ENCODE assay signal across 10 cellular contexts in genomic region chr3:114745322-114746240, GRCh38.
A peak's percentile ranks its signal among the peaks of the same experiment; 100 is the strongest.
DNase-seq lines count a peak whose midpoint lies in the region; ATAC-seq and TF ChIP-seq lines count a peak whose summit lies in the region.
"Had no signal": no experiment of that assay in that cellular context is flagged by ENCODE, and none has a peak within 500 bp of the region (broad histone marks: within the 10 kb centered on the region; RNA-seq: fewer than 3 reads in every experiment).

No MANE protein-coding gene starts in this region.

- no peaks in the 10 kb centered on the region for H3K9me3 ChIP-seq in OCI-LY3 (ENCODE audit: insufficient read depth, low read length)
- H3K9me3 ChIP-seq in psoas muscle = no peaks in the 10 kb centered on the region

- intact Hi-C loops in psoas muscle (cut with DNase I) = no loop called here

- H3K4me1 ChIP-seq in OCI-LY3 (ENCODE audit: low read length) = peaks cover 34% of the 10 kb centered on the region
- peaks cover 13% of the 10 kb centered on the region for H3K4me1 ChIP-seq in psoas muscle

- no peak overlapping the region for H3K27ac Mint-ChIP-seq in endothelial cell (ENCODE audit: unreplicated experiment)

- H3K4me1 Mint-ChIP-seq in endothelial cell (ENCODE audit: unreplicated experiment) = peaks cover 16% of the 10 kb centered on the region

- peak overlapping the region; percentile 91; the same call in 1 of the 2 replicates for H2AFZ ChIP-seq in OCI-LY3 (ENCODE audit: low read depth, low read length)

- peak overlapping the region; percentile 79 for H3K4me2 ChIP-seq in OCI-LY3 (ENCODE audit: low read length)

- no peaks in the 10 kb centered on the region for H3K79me2 ChIP-seq in OCI-LY3 (ENCODE audit: low read length)

- TF ChIP-seq CTCF in OCI-LY3 (IDR thresholded peaks at IDR 0.05; ENCODE audit: low read depth, low read length) (no peak), foreskin fibroblast (IDR thresholded peaks at IDR 0.05; ENCODE audit: low read depth, low read length) (no peak), psoas muscle (IDR thresholded peaks at IDR 0.05) (no peak), endothelial cell (IDR thresholded peaks at IDR 0.05; ENCODE audit: unreplicated experiment) (no peak)

- no peaks in the 10 kb centered on the region for H3K36me3 Mint-ChIP-seq in endothelial cell (ENCODE audit: low read depth, unreplicated experiment)

- DNase-seq in DMS53 treated with DMSO at 0.1 percent for 48 hours (lab: John Stamatoyannopoulos, UW; ENCODE audit: unreplicated experiment) = peak; percentile 78
- peak; percentile 73 to 89 for DNase-seq in foreskin fibroblast
- no peak for DNase-seq in psoas muscle
- no peak for DNase-seq in endothelial cell (ENCODE audit: low spot score)
- DNase-seq in activated gamma-delta T cell treated with Interleukin-2 at 50 U/mL for 16 hours = no peak
- DNase-seq in D341Med (ENCODE audit: low spot score) = no peak
- DNase-seq: activated CD8-positive, alpha-beta T cell treated with anti-CD3 and anti-CD28 coated beads, Interleukin-2, amount 10 ng/mL, durations not matched to agents 7 days and 5 days had no signal

- ATAC-seq in psoas muscle (peak in 2 of 4 donors; percentile 38 to 69), GM21515 (IDR thresholded peaks at IDR 0.05; ENCODE audit: unreplicated experiment) (no peak)

- H3K27me3 ChIP-seq in OCI-LY3 (ENCODE audit: low read depth, low read length) = no peaks in the 10 kb centered on the region
- H3K27me3 ChIP-seq in psoas muscle (ENCODE audit: insufficient read depth in 3 of 3, low read length in 2 of 3) = no peaks in the 10 kb centered on the region

- no peaks in the 10 kb centered on the region for H3K9me3 Mint-ChIP-seq in endothelial cell (ENCODE audit: unreplicated experiment)
- H3K9me3 Mint-ChIP-seq: IgD-negative memory B cell had no signal

- H3K4me3 ChIP-seq in OCI-LY3 (ENCODE audit: low read length) = 0 out of 2 replicates have a peak overlapping the region, but pooled peaks have one; percentile 70
- H3K4me3 ChIP-seq in foreskin fibroblast (ENCODE audit: low read depth in 1 of 2, low read length in 2 of 2) = peak overlapping the region in 1 of 2 donors; percentile 47
- peak overlapping the region; percentile 37 for H3K4me3 ChIP-seq in psoas muscle

- H3K4me3 Mint-ChIP-seq in endothelial cell (ENCODE audit: unreplicated experiment) = no peak overlapping the region

- no peak overlapping the region for H3K9ac ChIP-seq in OCI-LY3 (ENCODE audit: low read length)

- H3K36me3 ChIP-seq in OCI-LY3 (replicated peaks; ENCODE audit: low read depth, low read length) = no peaks in the 10 kb centered on the region
- no peaks in the 10 kb centered on the region for H3K36me3 ChIP-seq in psoas muscle (ENCODE audit: insufficient read depth in 1 of 2, low read depth in 1 of 2)

- 68 to 82% (median 74%) methylated on average over 5 of the region's 5 CpGs for WGBS in psoas muscle, 3 donors

- H3K27ac ChIP-seq in OCI-LY3 (ENCODE audit: low read length) (no peak overlapping the region), psoas muscle (peak overlapping the region; percentile 61)

- H3K27me3 Mint-ChIP-seq in endothelial cell (ENCODE audit: unreplicated experiment) = no peaks in the 10 kb centered on the region
- H3K27me3 Mint-ChIP-seq: IgD-negative memory B cell had no signal

- no peaks in the 10 kb centered on the region for H4K20me1 ChIP-seq in OCI-LY3 (ENCODE audit: insufficient read depth, low read length)

Comparison
In these comparisons a context has a peak if more than half of its experiments do, and no peak if none do; other contexts are left out.
1. DNase-seq: peak in DMS53 treated with DMSO at 0.1 percent for 48 hours (single experiment) and foreskin fibroblast (2 of 2); none in psoas muscle (0 of 2), endothelial cell (single experiment), activated gamma-delta T cell treated with Interleukin-2 at 50 U/mL for 16 hours (single experiment) and D341Med (single experiment).